In the genomic region with DNA sequence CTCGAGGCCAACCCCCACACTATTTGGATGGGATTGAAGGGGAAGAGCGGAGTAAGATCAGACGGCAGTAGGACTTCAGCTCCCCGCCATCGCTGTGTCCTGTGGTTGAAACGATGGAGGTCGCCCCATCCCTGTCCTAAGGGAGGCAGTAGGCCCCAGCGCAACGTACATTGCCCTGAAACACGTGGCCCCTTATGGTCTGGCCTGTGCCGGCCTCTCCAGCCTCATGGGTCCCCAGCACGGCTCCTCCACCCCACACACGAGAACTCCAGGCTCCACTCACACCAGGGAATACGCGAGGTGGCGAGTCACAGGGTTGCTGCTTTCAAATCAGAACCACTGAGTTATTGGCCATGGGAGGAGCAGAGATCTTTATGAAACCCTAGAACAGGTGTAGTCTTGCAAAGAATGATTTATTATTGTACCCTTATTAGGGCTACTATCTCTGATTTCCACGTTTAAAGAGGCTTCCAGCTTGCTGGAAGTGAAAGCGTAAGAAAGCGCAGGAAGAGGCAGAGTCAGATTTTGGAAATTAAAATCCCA, we compare ENCODE assay signal across 1 cellular context.
TF ChIP-seq lines count a peak whose summit lies in the region.

No MANE protein-coding gene starts in this region.

TF ChIP-seq in HEK293, 187 proteins besides CTCF, POLR2A, EP300 and RAD21 (continued from another document and continues in another):
- TF ChIP-seq SCRT2 (tag by site-specific recombination; IDR thresholded peaks at IDR 0.05): 0 out of 2 replicates have a peak, but pooled peaks have one; percentile 62
- TF ChIP-seq IKZF3 (tag by site-specific recombination; IDR thresholded peaks at IDR 0.05): no peak
- no peak for TF ChIP-seq MYNN (tag by site-specific recombination; IDR thresholded peaks at IDR 0.05; ENCODE audit: borderline replicate concordance)
- no peak for TF ChIP-seq ZNF626 (tag by site-specific recombination; IDR thresholded peaks at IDR 0.05)
- no peak for TF ChIP-seq ZNF837 (tag by site-specific recombination; IDR thresholded peaks at IDR 0.05)
- peak; percentile 77; the same call in 1 of the 2 replicates for TF ChIP-seq GFI1B (tag by site-specific recombination; IDR thresholded peaks at IDR 0.05)
- no peak for TF ChIP-seq ZNF654 (tag by site-specific recombination; IDR thresholded peaks at IDR 0.05; ENCODE audit: low read depth)
- TF ChIP-seq BCL6B (tag by site-specific recombination; IDR thresholded peaks at IDR 0.05): no peak
- no peak for TF ChIP-seq ZNF280D (tag by site-specific recombination; IDR thresholded peaks at IDR 0.05)
- no peak for TF ChIP-seq ZNF174 (tag by site-specific recombination; IDR thresholded peaks at IDR 0.05)
- TF ChIP-seq, protein P1, sequence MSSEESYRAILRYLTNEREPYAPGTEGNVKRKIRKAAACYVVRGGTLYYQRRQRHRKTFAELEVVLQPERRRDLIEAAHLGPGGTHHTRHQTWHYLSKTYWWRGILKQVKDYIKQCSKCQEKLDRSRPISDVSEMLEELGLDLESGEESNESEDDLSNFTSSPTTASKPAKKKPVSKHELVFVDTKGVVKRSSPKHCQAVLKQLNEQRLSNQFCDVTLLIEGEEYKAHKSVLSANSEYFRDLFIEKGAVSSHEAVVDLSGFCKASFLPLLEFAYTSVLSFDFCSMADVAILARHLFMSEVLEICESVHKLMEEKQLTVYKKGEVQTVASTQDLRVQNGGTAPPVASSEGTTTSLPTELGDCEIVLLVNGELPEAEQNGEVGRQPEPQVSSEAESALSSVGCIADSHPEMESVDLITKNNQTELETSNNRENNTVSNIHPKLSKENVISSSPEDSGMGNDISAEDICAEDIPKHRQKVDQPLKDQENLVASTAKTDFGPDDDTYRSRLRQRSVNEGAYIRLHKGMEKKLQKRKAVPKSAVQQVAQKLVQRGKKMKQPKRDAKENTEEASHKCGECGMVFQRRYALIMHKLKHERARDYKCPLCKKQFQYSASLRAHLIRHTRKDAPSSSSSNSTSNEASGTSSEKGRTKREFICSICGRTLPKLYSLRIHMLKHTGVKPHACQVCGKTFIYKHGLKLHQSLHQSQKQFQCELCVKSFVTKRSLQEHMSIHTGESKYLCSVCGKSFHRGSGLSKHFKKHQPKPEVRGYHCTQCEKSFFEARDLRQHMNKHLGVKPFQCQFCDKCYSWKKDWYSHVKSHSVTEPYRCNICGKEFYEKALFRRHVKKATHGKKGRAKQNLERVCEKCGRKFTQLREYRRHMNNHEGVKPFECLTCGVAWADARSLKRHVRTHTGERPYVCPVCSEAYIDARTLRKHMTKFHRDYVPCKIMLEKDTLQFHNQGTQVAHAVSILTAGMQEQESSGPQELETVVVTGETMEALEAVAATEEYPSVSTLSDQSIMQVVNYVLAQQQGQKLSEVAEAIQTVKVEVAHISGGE (tag by site-specific recombination; conservative IDR thresholded peaks at IDR 0.05; ENCODE audit: low read depth): no peak
- no peak for TF ChIP-seq ZNF26 (tag by site-specific recombination; IDR thresholded peaks at IDR 0.05)
- TF ChIP-seq, protein P2, sequence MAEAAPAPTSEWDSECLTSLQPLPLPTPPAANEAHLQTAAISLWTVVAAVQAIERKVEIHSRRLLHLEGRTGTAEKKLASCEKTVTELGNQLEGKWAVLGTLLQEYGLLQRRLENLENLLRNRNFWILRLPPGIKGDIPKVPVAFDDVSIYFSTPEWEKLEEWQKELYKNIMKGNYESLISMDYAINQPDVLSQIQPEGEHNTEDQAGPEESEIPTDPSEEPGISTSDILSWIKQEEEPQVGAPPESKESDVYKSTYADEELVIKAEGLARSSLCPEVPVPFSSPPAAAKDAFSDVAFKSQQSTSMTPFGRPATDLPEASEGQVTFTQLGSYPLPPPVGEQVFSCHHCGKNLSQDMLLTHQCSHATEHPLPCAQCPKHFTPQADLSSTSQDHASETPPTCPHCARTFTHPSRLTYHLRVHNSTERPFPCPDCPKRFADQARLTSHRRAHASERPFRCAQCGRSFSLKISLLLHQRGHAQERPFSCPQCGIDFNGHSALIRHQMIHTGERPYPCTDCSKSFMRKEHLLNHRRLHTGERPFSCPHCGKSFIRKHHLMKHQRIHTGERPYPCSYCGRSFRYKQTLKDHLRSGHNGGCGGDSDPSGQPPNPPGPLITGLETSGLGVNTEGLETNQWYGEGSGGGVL (tag by site-specific recombination; IDR thresholded peaks at IDR 0.05): no peak
- no peak for TF ChIP-seq PRDM2 (tag by site-specific recombination; IDR thresholded peaks at IDR 0.05; ENCODE audit: borderline replicate concordance)
- TF ChIP-seq OVOL3 (tag by site-specific recombination; IDR thresholded peaks at IDR 0.05): peak; percentile 61
- no peak for TF ChIP-seq SETDB1 (IDR thresholded peaks at IDR 0.05; ENCODE audit: insufficient read length, low read length)
- no peak for TF ChIP-seq ZNF239 (tag by site-specific recombination; IDR thresholded peaks at IDR 0.05)
- no peak for TF ChIP-seq EGR2 (tag by site-specific recombination; IDR thresholded peaks at IDR 0.05; ENCODE audit: low read depth)
- TF ChIP-seq, protein P3, sequence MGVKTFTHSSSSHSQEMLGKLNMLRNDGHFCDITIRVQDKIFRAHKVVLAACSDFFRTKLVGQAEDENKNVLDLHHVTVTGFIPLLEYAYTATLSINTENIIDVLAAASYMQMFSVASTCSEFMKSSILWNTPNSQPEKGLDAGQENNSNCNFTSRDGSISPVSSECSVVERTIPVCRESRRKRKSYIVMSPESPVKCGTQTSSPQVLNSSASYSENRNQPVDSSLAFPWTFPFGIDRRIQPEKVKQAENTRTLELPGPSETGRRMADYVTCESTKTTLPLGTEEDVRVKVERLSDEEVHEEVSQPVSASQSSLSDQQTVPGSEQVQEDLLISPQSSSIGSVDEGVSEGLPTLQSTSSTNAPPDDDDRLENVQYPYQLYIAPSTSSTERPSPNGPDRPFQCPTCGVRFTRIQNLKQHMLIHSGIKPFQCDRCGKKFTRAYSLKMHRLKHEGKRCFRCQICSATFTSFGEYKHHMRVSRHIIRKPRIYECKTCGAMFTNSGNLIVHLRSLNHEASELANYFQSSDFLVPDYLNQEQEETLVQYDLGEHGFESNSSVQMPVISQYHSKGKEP (tag by site-specific recombination; IDR thresholded peaks at IDR 0.05): no peak
- TF ChIP-seq ZNF664 (tag by site-specific recombination; IDR thresholded peaks at IDR 0.05): no peak
- no peak for TF ChIP-seq ZNF132 (tag by site-specific recombination; IDR thresholded peaks at IDR 0.05; ENCODE audit: borderline replicate concordance)
- TF ChIP-seq ZNF510 (tag by site-specific recombination; IDR thresholded peaks at IDR 0.05; ENCODE audit: insufficient replicate concordance): no peak
- no peak for TF ChIP-seq ZNF571 (tag by site-specific recombination; IDR thresholded peaks at IDR 0.05)
- no peak for TF ChIP-seq ZNF704 (tag by site-specific recombination; IDR thresholded peaks at IDR 0.05)
- no peak for TF ChIP-seq HOXD13 (CRISPR knock-in tag; IDR thresholded peaks at IDR 0.05; ENCODE audit: borderline replicate concordance)
- TF ChIP-seq ZNF266 (tag by site-specific recombination; IDR thresholded peaks at IDR 0.05; ENCODE audit: low read depth): no peak
- peak; percentile 82 for TF ChIP-seq ZNF610 (tag by site-specific recombination; IDR thresholded peaks at IDR 0.05; ENCODE audit: borderline replicate concordance)
- no peak for TF ChIP-seq ZNF184 (tag by site-specific recombination; IDR thresholded peaks at IDR 0.05)
- TF ChIP-seq ZNF658 (tag by site-specific recombination; IDR thresholded peaks at IDR 0.05): no peak
- no peak; the same call in 1 of the 2 replicates for TF ChIP-seq ZXDB (tag by site-specific recombination; IDR thresholded peaks at IDR 0.05)
- TF ChIP-seq ZNF114 (tag by site-specific recombination; IDR thresholded peaks at IDR 0.05): no peak
- no peak for TF ChIP-seq GLI2 (tag by site-specific recombination; IDR thresholded peaks at IDR 0.05; ENCODE audit: borderline replicate concordance, low read depth)
- no peak for TF ChIP-seq ZSCAN23 (tag by site-specific recombination; IDR thresholded peaks at IDR 0.05)
